Comparison of ENCODE assay signal across 15 cellular contexts in the genomic region with DNA sequence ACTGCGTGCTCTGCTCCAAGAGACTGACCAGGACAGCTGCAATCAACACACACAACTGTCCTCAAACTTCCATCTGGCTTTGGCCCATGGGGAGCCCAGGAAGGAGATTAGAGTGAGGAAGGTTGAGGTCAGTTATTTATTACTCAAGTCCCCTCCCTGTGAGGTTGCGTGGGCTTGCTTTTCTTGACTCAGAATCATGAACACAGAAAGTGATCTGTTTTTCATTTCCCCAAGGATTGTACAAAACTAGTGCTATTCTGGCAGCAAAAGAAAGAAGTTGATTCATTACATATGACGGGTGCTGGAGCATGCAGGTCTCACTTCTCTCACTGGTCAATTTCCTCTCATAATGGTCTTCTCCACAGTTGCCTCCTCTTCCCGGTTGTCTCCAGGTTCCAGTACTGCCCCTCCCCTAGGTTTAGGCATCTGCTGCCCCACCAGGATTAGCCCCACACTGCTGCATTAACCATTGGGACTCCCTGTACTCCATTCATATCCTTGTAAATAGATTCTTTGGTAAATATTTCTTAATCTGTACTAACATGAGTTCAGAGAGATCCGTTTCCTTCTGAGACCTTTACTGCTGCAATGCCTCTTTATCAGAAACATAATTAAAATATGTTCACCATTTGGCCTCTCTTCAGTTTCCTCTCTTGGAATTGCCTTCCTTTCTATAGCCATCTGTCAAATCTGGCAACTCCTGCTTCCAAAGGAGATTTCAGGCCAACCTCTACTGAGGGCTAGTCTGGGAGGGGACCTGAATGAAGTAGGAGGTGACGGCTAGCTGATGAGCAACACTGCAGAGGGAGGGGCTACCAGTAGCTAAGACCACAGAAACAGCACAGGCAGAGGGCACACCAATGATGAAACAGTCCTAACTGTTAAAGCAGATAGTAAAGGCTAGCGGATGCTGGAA.
DNase-seq lines count a peak whose midpoint lies in the region; ATAC-seq and TF ChIP-seq lines count a peak whose summit lies in the region.
"Had no signal": no experiment of that assay in that cellular context is flagged by ENCODE, and none has a peak within 500 bp of the region (broad histone marks: within the 10 kb centered on the region; RNA-seq: fewer than 3 reads in every experiment).

No MANE protein-coding gene starts in this region.

- peak; percentile 80 to 84 for ATAC-seq in gastrocnemius medialis
- ATAC-seq in stimulated activated naive CD8-positive, alpha-beta T cell treated with anti-CD3 and anti-CD28 coated beads, Interleukin-15, amount 100 ng/mL, for 72 hours: no peak
- no peak for ATAC-seq in GM18867 (IDR thresholded peaks at IDR 0.05; ENCODE audit: unreplicated experiment)
- ATAC-seq: activated CD4-positive, alpha-beta T cell treated with anti-CD3 and anti-CD28 coated beads for 36 hours; activated T-cell treated with anti-CD3 and anti-CD28 coated beads, Interleukin-2, amount 50 U/mL, for 4 hours had no signal

- H3K4me1 ChIP-seq in right atrium auricular region (no peaks in the 10 kb centered on the region), gastrocnemius medialis (peaks cover 3 to 5% of the 10 kb centered on the region in 2 donors)

- peaks cover 0 to 15% of the 10 kb centered on the region in 2 donors for H3K9me3 Mint-ChIP-seq in stimulated activated naive CD8-positive, alpha-beta T cell treated with anti-CD3 and anti-CD28 coated beads, Interleukin-15, amount 100 ng/mL, for 72 hours

- H3K4me1 Mint-ChIP-seq in stimulated activated naive CD8-positive, alpha-beta T cell treated with anti-CD3 and anti-CD28 coated beads, Interleukin-15, amount 100 ng/mL, for 72 hours: no peaks in the 10 kb centered on the region
- H3K4me1 Mint-ChIP-seq: activated CD4-positive, alpha-beta T cell treated with anti-CD3 and anti-CD28 coated beads for 36 hours; IgD-negative memory B cell had no signal

- intact Hi-C loops in gastrocnemius medialis (cut with DNase I; ENCODE audit: low total_unique reads): no loop called here

- no peaks in the 10 kb centered on the region for H3K27me3 Mint-ChIP-seq in stimulated activated naive CD8-positive, alpha-beta T cell treated with anti-CD3 and anti-CD28 coated beads, Interleukin-15, amount 100 ng/mL, for 72 hours
- H3K27me3 Mint-ChIP-seq: activated CD4-positive, alpha-beta T cell treated with anti-CD3 and anti-CD28 coated beads for 36 hours; IgD-negative memory B cell had no signal

- TF ChIP-seq CTCF in cardiac fibroblast (IDR thresholded peaks at IDR 0.05; ENCODE audit: low read depth, low read length) (no peak), right atrium auricular region (IDR thresholded peaks at IDR 0.05) (no peak), gastrocnemius medialis (IDR thresholded peaks at IDR 0.05 in 4 of 5, conservative IDR thresholded peaks at IDR 0.05 in 1 of 5) (no peak)

- H3K4me3 ChIP-seq in cardiac fibroblast (replicated peaks in 1 of 2; ENCODE audit: low read depth in 2 of 2, low read length in 2 of 2) (no peak overlapping the region), right atrium auricular region (no peak overlapping the region), gastrocnemius medialis (no peak overlapping the region)
- H3K4me3 ChIP-seq: dorsolateral prefrontal cortex had no signal

- H3K36me3 ChIP-seq in right atrium auricular region (no peaks in the 10 kb centered on the region), gastrocnemius medialis (no peaks in the 10 kb centered on the region)

- H3K27ac ChIP-seq in right atrium auricular region (peak overlapping the region in 1 of 2 donors; percentile 50), gastrocnemius medialis (peak overlapping the region in 2 of 4 donors; percentile 43)
- H3K27ac ChIP-seq: dorsolateral prefrontal cortex had no signal

- no peak overlapping the region for H3K27ac Mint-ChIP-seq in stimulated activated naive CD8-positive, alpha-beta T cell treated with anti-CD3 and anti-CD28 coated beads, Interleukin-15, amount 100 ng/mL, for 72 hours
- H3K27ac Mint-ChIP-seq: activated CD4-positive, alpha-beta T cell treated with anti-CD3 and anti-CD28 coated beads for 36 hours; IgD-negative memory B cell had no signal

- TF ChIP-seq POLR2A in gastrocnemius medialis (IDR thresholded peaks at IDR 0.05): no peak

- in situ Hi-C loops in gastrocnemius medialis (cut with MboI; ENCODE audit: low sequenced_read_pairs in 4 of 4): no loop called here

- DNase-seq in LHCN-M2 (ENCODE audit: low read depth): peak; percentile 98
- DNase-seq in cardiac fibroblast (ENCODE audit: low read depth in 2 of 2): peak; percentile 84 to 88
- DNase-seq in right atrium auricular region (ENCODE audit: low spot score): peak; percentile 82
- DNase-seq in gastrocnemius medialis: peak; percentile 23 to 59
- no peak for DNase-seq in stimulated activated naive CD8-positive, alpha-beta T cell treated with anti-CD3 and anti-CD28 coated beads, Interleukin-15, amount 100 ng/mL, for 72 hours
- DNase-seq in stimulated activated CD4-positive, alpha-beta T cell treated with anti-CD3 and anti-CD28 coated beads, Interleukin-2, amount 100 ng/mL, for 24 hours: no peak
- no peak for DNase-seq in UCSD-AML1 (lab: John Stamatoyannopoulos, UW; ENCODE audit: unreplicated experiment)
- DNase-seq: activated CD4-positive, alpha-beta T cell treated with anti-CD3 and anti-CD28 coated beads for 36 hours; activated T-cell treated with anti-CD3 and anti-CD28 coated beads, Interleukin-2, amount 50 U/mL, for 4 hours; DND-41; NCI-H1092; stimulated activated CD4-positive, alpha-beta T cell treated with anti-CD3 and anti-CD28 coated beads, Interleukin-4, amount 100 ng/mL, for 24 hours had no signal

- H3K9me3 ChIP-seq in right atrium auricular region (no peaks in the 10 kb centered on the region), gastrocnemius medialis (no peaks in the 10 kb centered on the region)

- no peaks in the 10 kb centered on the region for H3K27me3 ChIP-seq in right atrium auricular region
- no peaks in the 10 kb centered on the region for H3K27me3 ChIP-seq in gastrocnemius medialis
- H3K27me3 ChIP-seq: dorsolateral prefrontal cortex had no signal

- H3K4me3 Mint-ChIP-seq in stimulated activated naive CD8-positive, alpha-beta T cell treated with anti-CD3 and anti-CD28 coated beads, Interleukin-15, amount 100 ng/mL, for 72 hours: no peak overlapping the region
- H3K4me3 Mint-ChIP-seq: activated CD4-positive, alpha-beta T cell treated with anti-CD3 and anti-CD28 coated beads for 36 hours; activated T-cell treated with anti-CD3 and anti-CD28 coated beads, Interleukin-2, amount 50 U/mL, for 4 hours; IgD-negative memory B cell had no signal

Comparison
In these comparisons a context has a peak if more than half of its experiments do, and no peak if none do; other contexts are left out.
1. DNase-seq: peak in LHCN-M2 (single experiment), cardiac fibroblast (2 of 2), right atrium auricular region (single experiment) and gastrocnemius medialis (2 of 2); none in stimulated activated naive CD8-positive, alpha-beta T cell treated with anti-CD3 and anti-CD28 coated beads, Interleukin-15, amount 100 ng/mL, for 72 hours (0 of 2), stimulated activated CD4-positive, alpha-beta T cell treated with anti-CD3 and anti-CD28 coated beads, Interleukin-2, amount 100 ng/mL, for 24 hours (0 of 2) and UCSD-AML1 (single experiment).
2. ATAC-seq: peak in gastrocnemius medialis (2 of 2); none in stimulated activated naive CD8-positive, alpha-beta T cell treated with anti-CD3 and anti-CD28 coated beads, Interleukin-15, amount 100 ng/mL, for 72 hours (single experiment) and GM18867 (single experiment).